Comparison of ENCODE assay signal across 8 cellular contexts in the genomic region with DNA sequence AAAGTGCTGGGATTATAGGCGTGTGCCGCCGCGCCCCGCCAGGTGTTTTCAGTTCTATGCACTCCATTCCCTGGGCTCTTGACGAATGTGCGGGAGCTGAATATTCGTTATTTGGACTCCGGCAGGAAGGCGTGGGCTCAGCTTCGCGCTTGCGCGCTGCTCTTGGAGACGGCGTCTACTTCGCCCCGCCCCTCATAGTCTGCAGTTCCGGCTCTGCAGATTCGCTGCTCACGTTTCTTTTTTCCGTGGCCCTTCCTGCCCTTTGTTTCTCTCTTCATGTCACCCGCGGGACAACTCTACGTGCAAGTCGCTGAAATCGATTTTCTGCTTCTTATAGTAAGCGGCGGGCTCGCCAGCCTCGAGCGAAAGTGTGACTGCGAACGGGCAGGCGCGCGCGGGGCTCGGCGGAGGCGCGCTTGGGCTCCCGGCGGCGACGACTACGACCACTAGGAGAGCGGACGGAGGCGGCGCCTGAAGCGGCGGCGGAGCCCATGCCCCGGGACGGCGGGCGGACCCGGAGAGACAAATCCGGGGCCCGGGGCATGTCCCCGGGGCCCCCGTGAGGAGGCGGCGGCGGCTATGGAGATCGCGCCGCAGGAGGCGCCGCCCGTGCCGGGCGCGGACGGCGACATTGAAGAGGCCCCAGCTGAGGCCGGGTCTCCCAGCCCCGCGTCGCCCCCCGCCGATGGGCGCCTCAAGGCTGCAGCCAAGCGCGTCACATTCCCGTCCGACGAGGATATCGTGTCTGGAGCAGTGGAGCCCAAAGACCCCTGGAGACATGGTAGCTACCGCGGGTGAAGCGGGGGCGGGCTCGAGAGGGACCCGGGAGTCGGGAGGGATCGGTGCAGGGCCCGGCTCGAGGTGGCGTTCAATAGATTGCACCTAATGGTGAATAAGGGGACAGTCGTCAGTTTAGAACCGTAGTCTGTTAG. TPM values are rescaled to one million over a fixed set of nuclear protein-coding genes. Genes with fewer than 3 reads are reported as not detected.
A peak's percentile ranks its signal among the peaks of the same experiment; 100 is the strongest.
DNase-seq lines count a peak whose midpoint lies in the region; ATAC-seq, FAIRE-seq and TF ChIP-seq lines count a peak whose summit lies in the region.

A gene with protein sequence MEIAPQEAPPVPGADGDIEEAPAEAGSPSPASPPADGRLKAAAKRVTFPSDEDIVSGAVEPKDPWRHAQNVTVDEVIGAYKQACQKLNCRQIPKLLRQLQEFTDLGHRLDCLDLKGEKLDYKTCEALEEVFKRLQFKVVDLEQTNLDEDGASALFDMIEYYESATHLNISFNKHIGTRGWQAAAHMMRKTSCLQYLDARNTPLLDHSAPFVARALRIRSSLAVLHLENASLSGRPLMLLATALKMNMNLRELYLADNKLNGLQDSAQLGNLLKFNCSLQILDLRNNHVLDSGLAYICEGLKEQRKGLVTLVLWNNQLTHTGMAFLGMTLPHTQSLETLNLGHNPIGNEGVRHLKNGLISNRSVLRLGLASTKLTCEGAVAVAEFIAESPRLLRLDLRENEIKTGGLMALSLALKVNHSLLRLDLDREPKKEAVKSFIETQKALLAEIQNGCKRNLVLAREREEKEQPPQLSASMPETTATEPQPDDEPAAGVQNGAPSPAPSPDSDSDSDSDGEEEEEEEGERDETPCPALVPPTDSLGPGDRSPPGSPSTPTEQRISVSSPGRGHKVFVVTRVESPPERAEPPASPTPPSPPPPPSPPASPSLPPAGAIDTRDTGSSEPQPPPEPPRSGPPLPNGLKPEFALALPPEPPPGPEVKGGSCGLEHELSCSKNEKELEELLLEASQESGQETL (plus strand): TSS at position 433 of the 932 bp plus-strand sequence. CDS start 147 bp downstream, at position 580.

- no peaks in the 10 kb centered on the region for H3K9me3 ChIP-seq in WERI-Rb-1 (ENCODE audit: severe bottlenecking)
- no peaks in the 10 kb centered on the region for H3K9me3 ChIP-seq in breast epithelium

- H3K27ac ChIP-seq in WERI-Rb-1 (peak within 1 kb of the TSS; percentile 100), breast epithelium (peak within 1 kb of the TSS; percentile 90 to 91), skin epidermis (peak within 1 kb of the TSS; percentile 54 to 98 (median 95))

- intact Hi-C loops in breast epithelium (cut with DNase I; ENCODE audit: low total_unique reads) = no loop called here

- TF ChIP-seq POLR2A in breast epithelium (IDR thresholded peaks at IDR 0.05) = peak; percentile 14

- peak within 1 kb of the TSS; percentile 98 for H3K4me3 ChIP-seq in WERI-Rb-1 (ENCODE audit: low read depth, low read length)
- H3K4me3 ChIP-seq in breast epithelium = peak within 1 kb of the TSS; percentile 91 to 99 (median 96)
- peak within 1 kb of the TSS; percentile 65 to 100 (median 83) for H3K4me3 ChIP-seq in skin epidermis

- DNase-seq in NCI-H2227 treated with DMSO at 0.1 percent for 48 hours (lab: John Stamatoyannopoulos, UW) (peak; percentile 93), WERI-Rb-1 (peak; percentile 96), breast epithelium (ENCODE audit: low spot score in 2 of 2) (peak; percentile 90 to 91), iPS-NIHi11 (ENCODE audit: low spot score) (peak; percentile 93)

- peaks cover 35% of the 10 kb centered on the region for H3K36me3 ChIP-seq in WERI-Rb-1
- no peaks in the 10 kb centered on the region for H3K36me3 ChIP-seq in breast epithelium

- H3K4me1 ChIP-seq in breast epithelium = peaks cover 11 to 32% of the 10 kb centered on the region in 2 donors

- H3K27me3 ChIP-seq in WERI-Rb-1 (ENCODE audit: insufficient read depth, low read depth, severe bottlenecking) (no peaks in the 10 kb centered on the region), breast epithelium (no peaks in the 10 kb centered on the region)

- ATAC-seq in GM18861 (IDR thresholded peaks at IDR 0.05; ENCODE audit: unreplicated experiment) = peak; percentile 51
- ATAC-seq in HG03135 (IDR thresholded peaks at IDR 0.05; ENCODE audit: unreplicated experiment) = peak; percentile 61

- peak; percentile 88 for FAIRE-seq in A204.1 (lab: Jason Lieb, UNC)

- TF ChIP-seq CTCF in WERI-Rb-1 (IDR thresholded peaks at IDR 0.05; ENCODE audit: low read depth, low read length) (no peak), breast epithelium (IDR thresholded peaks at IDR 0.05) (peak in 1 of 3 donors; percentile 12)

RNA-seq across cellular contexts. Expression of the gene that starts here (rescaled TPM):
- total RNA-seq in breast epithelium = 10 to 100 TPM; 18.6 to 50.8 (median 33.8) TPM

Comparison
In these comparisons a context has a peak if more than half of its experiments do, and no peak if none do; other contexts are left out.
1. Peak in every context shown above with its lines: DNase-seq, ATAC-seq, H3K4me3 ChIP-seq and H3K27ac ChIP-seq.